ENCODE assay signal across 2 cellular contexts in the genomic region with DNA sequence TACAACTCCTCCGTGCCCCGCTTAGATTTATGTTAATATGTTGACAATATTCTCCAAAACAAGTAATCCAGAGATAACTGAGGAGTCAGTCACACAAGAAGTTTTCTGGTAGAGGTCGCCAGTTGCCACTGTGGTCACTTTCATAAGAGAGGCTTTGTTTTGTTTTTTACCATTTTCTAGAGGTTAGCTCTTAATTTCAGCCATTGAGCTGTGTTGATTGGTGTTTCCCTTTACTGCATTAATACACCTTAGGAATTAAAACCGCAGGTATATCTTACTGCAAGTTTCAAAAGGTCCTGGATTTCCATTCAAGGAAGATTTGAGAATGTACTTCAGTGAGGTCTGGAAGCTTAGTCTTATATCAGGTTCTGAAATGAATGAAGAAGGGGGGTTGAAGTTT.
A peak's percentile ranks its signal among the peaks of the same experiment; 100 is the strongest.
TF ChIP-seq lines count a peak whose summit lies in the region.

No MANE protein-coding gene starts in this region.

TF ChIP-seq in H1, 55 proteins besides CTCF, POLR2A, EP300 and RAD21:
- TF ChIP-seq RFX5 (IDR thresholded peaks at IDR 0.05; ENCODE audit: borderline replicate concordance, low read depth, low read length): no peak
- no peak for TF ChIP-seq SP1 (IDR thresholded peaks at IDR 0.05; ENCODE audit: low read depth, low read length)
- no peak for TF ChIP-seq RNF2 (IDR thresholded peaks at IDR 0.05; ENCODE audit: borderline replicate concordance, low read depth, low read length, missing control alignments, poor library complexity, severe bottlenecking)
- TF ChIP-seq, protein P1, sequence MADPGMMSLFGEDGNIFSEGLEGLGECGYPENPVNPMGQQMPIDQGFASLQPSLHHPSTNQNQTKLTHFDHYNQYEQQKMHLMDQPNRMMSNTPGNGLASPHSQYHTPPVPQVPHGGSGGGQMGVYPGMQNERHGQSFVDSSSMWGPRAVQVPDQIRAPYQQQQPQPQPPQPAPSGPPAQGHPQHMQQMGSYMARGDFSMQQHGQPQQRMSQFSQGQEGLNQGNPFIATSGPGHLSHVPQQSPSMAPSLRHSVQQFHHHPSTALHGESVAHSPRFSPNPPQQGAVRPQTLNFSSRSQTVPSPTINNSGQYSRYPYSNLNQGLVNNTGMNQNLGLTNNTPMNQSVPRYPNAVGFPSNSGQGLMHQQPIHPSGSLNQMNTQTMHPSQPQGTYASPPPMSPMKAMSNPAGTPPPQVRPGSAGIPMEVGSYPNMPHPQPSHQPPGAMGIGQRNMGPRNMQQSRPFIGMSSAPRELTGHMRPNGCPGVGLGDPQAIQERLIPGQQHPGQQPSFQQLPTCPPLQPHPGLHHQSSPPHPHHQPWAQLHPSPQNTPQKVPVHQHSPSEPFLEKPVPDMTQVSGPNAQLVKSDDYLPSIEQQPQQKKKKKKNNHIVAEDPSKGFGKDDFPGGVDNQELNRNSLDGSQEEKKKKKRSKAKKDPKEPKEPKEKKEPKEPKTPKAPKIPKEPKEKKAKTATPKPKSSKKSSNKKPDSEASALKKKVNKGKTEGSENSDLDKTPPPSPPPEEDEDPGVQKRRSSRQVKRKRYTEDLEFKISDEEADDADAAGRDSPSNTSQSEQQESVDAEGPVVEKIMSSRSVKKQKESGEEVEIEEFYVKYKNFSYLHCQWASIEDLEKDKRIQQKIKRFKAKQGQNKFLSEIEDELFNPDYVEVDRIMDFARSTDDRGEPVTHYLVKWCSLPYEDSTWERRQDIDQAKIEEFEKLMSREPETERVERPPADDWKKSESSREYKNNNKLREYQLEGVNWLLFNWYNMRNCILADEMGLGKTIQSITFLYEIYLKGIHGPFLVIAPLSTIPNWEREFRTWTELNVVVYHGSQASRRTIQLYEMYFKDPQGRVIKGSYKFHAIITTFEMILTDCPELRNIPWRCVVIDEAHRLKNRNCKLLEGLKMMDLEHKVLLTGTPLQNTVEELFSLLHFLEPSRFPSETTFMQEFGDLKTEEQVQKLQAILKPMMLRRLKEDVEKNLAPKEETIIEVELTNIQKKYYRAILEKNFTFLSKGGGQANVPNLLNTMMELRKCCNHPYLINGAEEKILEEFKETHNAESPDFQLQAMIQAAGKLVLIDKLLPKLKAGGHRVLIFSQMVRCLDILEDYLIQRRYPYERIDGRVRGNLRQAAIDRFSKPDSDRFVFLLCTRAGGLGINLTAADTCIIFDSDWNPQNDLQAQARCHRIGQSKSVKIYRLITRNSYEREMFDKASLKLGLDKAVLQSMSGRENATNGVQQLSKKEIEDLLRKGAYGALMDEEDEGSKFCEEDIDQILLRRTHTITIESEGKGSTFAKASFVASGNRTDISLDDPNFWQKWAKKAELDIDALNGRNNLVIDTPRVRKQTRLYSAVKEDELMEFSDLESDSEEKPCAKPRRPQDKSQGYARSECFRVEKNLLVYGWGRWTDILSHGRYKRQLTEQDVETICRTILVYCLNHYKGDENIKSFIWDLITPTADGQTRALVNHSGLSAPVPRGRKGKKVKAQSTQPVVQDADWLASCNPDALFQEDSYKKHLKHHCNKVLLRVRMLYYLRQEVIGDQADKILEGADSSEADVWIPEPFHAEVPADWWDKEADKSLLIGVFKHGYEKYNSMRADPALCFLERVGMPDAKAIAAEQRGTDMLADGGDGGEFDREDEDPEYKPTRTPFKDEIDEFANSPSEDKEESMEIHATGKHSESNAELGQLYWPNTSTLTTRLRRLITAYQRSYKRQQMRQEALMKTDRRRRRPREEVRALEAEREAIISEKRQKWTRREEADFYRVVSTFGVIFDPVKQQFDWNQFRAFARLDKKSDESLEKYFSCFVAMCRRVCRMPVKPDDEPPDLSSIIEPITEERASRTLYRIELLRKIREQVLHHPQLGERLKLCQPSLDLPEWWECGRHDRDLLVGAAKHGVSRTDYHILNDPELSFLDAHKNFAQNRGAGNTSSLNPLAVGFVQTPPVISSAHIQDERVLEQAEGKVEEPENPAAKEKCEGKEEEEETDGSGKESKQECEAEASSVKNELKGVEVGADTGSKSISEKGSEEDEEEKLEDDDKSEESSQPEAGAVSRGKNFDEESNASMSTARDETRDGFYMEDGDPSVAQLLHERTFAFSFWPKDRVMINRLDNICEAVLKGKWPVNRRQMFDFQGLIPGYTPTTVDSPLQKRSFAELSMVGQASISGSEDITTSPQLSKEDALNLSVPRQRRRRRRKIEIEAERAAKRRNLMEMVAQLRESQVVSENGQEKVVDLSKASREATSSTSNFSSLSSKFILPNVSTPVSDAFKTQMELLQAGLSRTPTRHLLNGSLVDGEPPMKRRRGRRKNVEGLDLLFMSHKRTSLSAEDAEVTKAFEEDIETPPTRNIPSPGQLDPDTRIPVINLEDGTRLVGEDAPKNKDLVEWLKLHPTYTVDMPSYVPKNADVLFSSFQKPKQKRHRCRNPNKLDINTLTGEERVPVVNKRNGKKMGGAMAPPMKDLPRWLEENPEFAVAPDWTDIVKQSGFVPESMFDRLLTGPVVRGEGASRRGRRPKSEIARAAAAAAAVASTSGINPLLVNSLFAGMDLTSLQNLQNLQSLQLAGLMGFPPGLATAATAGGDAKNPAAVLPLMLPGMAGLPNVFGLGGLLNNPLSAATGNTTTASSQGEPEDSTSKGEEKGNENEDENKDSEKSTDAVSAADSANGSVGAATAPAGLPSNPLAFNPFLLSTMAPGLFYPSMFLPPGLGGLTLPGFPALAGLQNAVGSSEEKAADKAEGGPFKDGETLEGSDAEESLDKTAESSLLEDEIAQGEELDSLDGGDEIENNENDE (IDR thresholded peaks at IDR 0.05; ENCODE audit: insufficient replicate concordance, low read length): no peak
- TF ChIP-seq EZH2 (IDR thresholded peaks at IDR 0.05; ENCODE audit: low read depth, low read length, severe bottlenecking): peak; percentile 67
- no peak for TF ChIP-seq TBP (IDR thresholded peaks at IDR 0.05; ENCODE audit: low read depth, low read length)

TF ChIP-seq in GM12891, 5 proteins besides CTCF, POLR2A, EP300 and RAD21:
- no peak for TF ChIP-seq TAF1 (IDR thresholded peaks at IDR 0.05; ENCODE audit: low read depth, low read length)
- no peak for TF ChIP-seq POU2F2 (IDR thresholded peaks at IDR 0.05; ENCODE audit: low read depth, low read length)
- TF ChIP-seq SPI1 (IDR thresholded peaks at IDR 0.05; ENCODE audit: low read depth, low read length): no peak
- TF ChIP-seq POLR2AphosphoS5 (IDR thresholded peaks at IDR 0.05; ENCODE audit: low read depth, low read length): no peak
- TF ChIP-seq PAX5 (IDR thresholded peaks at IDR 0.05; ENCODE audit: insufficient read depth, low read length, severe bottlenecking): no peak
